In the genomic region with DNA sequence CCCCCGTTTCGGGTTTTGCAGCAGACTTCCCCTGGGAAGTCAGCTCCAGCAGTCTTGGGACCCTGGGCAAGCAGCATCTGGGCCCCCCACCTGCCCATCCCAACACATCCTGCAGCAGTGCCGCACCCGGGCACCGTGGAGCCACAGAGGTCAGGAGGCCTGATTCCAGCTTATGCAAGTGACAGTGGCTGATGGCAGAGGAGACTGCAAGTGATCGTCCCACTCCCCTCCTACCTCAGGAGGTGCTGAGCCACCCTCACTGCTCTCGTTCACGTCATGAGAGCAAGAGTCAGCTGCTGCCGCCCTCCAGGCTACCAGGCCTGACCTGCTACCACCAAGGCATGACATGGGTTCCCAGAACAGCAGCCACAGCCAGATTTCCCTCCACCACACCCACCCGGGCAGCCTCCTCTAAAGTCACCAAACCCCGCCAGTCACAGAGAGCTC, we compare ENCODE assay signal across 8 cellular contexts. TPM values are rescaled to one million over a fixed set of nuclear protein-coding genes. Genes with fewer than 3 reads are reported as not detected.
DNase-seq lines count a peak whose midpoint lies in the region; ATAC-seq and TF ChIP-seq lines count a peak whose summit lies in the region.

No MANE protein-coding gene starts in this region.

- H3K27ac Mint-ChIP-seq in activated naive CD4-positive, alpha-beta T cell treated with anti-CD3 and anti-CD28 coated beads, Interleukin-2, amount 50 U/mL, for 24 hours, result peak overlapping the region; percentile 46
- H3K27ac Mint-ChIP-seq in activated T-helper 2 cell treated with anti-CD3 and anti-CD28 coated beads, Interferon-gamma antibody, Interleukin-2, Interleukin-4, amounts not matched to agents 10 μg/mL and 5 μg/mL and 100 μg/mL, durations not matched to agents 14 hours and 24 hours and 36 hours, result peak overlapping the region; percentile 47
- peak overlapping the region; percentile 68 for H3K27ac Mint-ChIP-seq in mesothelial cell of epicardium

- H3K4me1 Mint-ChIP-seq in activated naive CD4-positive, alpha-beta T cell treated with anti-CD3 and anti-CD28 coated beads, Interleukin-2, amount 50 U/mL, for 24 hours, result peaks cover 45% of the 10 kb centered on the region
- peaks cover 25% of the 10 kb centered on the region for H3K4me1 Mint-ChIP-seq in activated T-helper 2 cell treated with anti-CD3 and anti-CD28 coated beads, Interferon-gamma antibody, Interleukin-2, Interleukin-4, amounts not matched to agents 10 μg/mL and 5 μg/mL and 100 μg/mL, durations not matched to agents 14 hours and 24 hours and 36 hours (ENCODE audit: low read depth)
- peaks cover 12% of the 10 kb centered on the region for H3K4me1 Mint-ChIP-seq in mesothelial cell of epicardium

- no peak overlapping the region for H3K4me3 Mint-ChIP-seq in activated naive CD4-positive, alpha-beta T cell treated with anti-CD3 and anti-CD28 coated beads, Interleukin-2, amount 50 U/mL, for 24 hours
- no peak overlapping the region for H3K4me3 Mint-ChIP-seq in activated T-helper 2 cell treated with anti-CD3 and anti-CD28 coated beads, Interferon-gamma antibody, Interleukin-2, Interleukin-4, amounts not matched to agents 10 μg/mL and 5 μg/mL and 100 μg/mL, durations not matched to agents 14 hours and 24 hours and 36 hours (ENCODE audit: low read depth)
- H3K4me3 Mint-ChIP-seq in mesothelial cell of epicardium, result no peak overlapping the region

- H3K4me3 ChIP-seq in thymus (ENCODE audit: low read length) (no peak overlapping the region), thyroid gland (replicated peaks in 1 of 3) (no peak overlapping the region)

- no peaks in the 10 kb centered on the region for H3K4me1 ChIP-seq in thymus (ENCODE audit: control insufficient read depth, insufficient read depth, low read length)
- H3K4me1 ChIP-seq in thyroid gland, result peaks cover 17 to 18% of the 10 kb centered on the region in 2 donors

- no peaks in the 10 kb centered on the region for H3K27me3 Mint-ChIP-seq in activated naive CD4-positive, alpha-beta T cell treated with anti-CD3 and anti-CD28 coated beads, Interleukin-2, amount 50 U/mL, for 24 hours
- no peaks in the 10 kb centered on the region for H3K27me3 Mint-ChIP-seq in activated T-helper 2 cell treated with anti-CD3 and anti-CD28 coated beads, Interferon-gamma antibody, Interleukin-2, Interleukin-4, amounts not matched to agents 10 μg/mL and 5 μg/mL and 100 μg/mL, durations not matched to agents 14 hours and 24 hours and 36 hours (ENCODE audit: low read depth)
- no peaks in the 10 kb centered on the region for H3K27me3 Mint-ChIP-seq in mesothelial cell of epicardium (ENCODE audit: low read depth)

- TF ChIP-seq POLR2A in thyroid gland (IDR thresholded peaks at IDR 0.05), result no peak

- H3K27ac ChIP-seq in thymus (ENCODE audit: low read depth) (peak overlapping the region; percentile 15), thyroid gland (peak overlapping the region in 1 of 3 donors; percentile 21)

- H3K36me3 ChIP-seq in thymus (ENCODE audit: control insufficient read depth, insufficient read depth) (peaks cover 28% of the 10 kb centered on the region), thyroid gland (no peaks in the 10 kb centered on the region)

- WGBS in thymus, result 99% methylated on average over 11 of the region's 11 CpGs
- WGBS in thyroid gland, 2 donors, result 80 to 85% methylated on average over 10 to 11 of the region's 11 CpGs

- intact Hi-C loops in activated T-helper 2 cell treated with anti-CD3 and anti-CD28 coated beads, Interferon-gamma antibody, Interleukin-2, Interleukin-4, amounts not matched to agents 10 μg/mL and 5 μg/mL and 100 μg/mL, durations not matched to agents 14 hours and 24 hours and 36 hours (cut with micrococcal nuclease), result no loop called here
- intact Hi-C loops in thyroid gland (cut with DNase I), result no loop called here

- peaks cover 26% of the 10 kb centered on the region for H3K36me3 Mint-ChIP-seq in activated naive CD4-positive, alpha-beta T cell treated with anti-CD3 and anti-CD28 coated beads, Interleukin-2, amount 50 U/mL, for 24 hours
- H3K36me3 Mint-ChIP-seq in activated T-helper 2 cell treated with anti-CD3 and anti-CD28 coated beads, Interferon-gamma antibody, Interleukin-2, Interleukin-4, amounts not matched to agents 10 μg/mL and 5 μg/mL and 100 μg/mL, durations not matched to agents 14 hours and 24 hours and 36 hours (ENCODE audit: low read depth), result peaks cover 57% of the 10 kb centered on the region
- peaks cover 32% of the 10 kb centered on the region for H3K36me3 Mint-ChIP-seq in mesothelial cell of epicardium

- H3K27me3 ChIP-seq in thymus (ENCODE audit: control insufficient read depth, insufficient read depth), result no peaks in the 10 kb centered on the region
- no peaks in the 10 kb centered on the region for H3K27me3 ChIP-seq in thyroid gland

- ATAC-seq in HG03571 (IDR thresholded peaks at IDR 0.05; ENCODE audit: unreplicated experiment) (no peak), HG03159 (IDR thresholded peaks at IDR 0.05; ENCODE audit: unreplicated experiment) (no peak)

- no peaks in the 10 kb centered on the region for H3K9me3 Mint-ChIP-seq in activated naive CD4-positive, alpha-beta T cell treated with anti-CD3 and anti-CD28 coated beads, Interleukin-2, amount 50 U/mL, for 24 hours
- H3K9me3 Mint-ChIP-seq in activated T-helper 2 cell treated with anti-CD3 and anti-CD28 coated beads, Interferon-gamma antibody, Interleukin-2, Interleukin-4, amounts not matched to agents 10 μg/mL and 5 μg/mL and 100 μg/mL, durations not matched to agents 14 hours and 24 hours and 36 hours, result no peaks in the 10 kb centered on the region
- H3K9me3 Mint-ChIP-seq in mesothelial cell of epicardium, result no peaks in the 10 kb centered on the region

- TF ChIP-seq CTCF in mesothelial cell of epicardium (IDR thresholded peaks at IDR 0.05; ENCODE audit: unreplicated experiment), result no peak
- TF ChIP-seq CTCF in thyroid gland (IDR thresholded peaks at IDR 0.05), result no peak

- DNase-seq in activated naive CD4-positive, alpha-beta T cell treated with Interleukin-2 at 50 U/mL for 16 hours, result no peak
- DNase-seq in activated T-helper 2 cell treated with anti-CD3 and anti-CD28 coated beads, Interferon-gamma antibody, Interleukin-2, Interleukin-4, amounts not matched to agents 10 μg/mL and 5 μg/mL and 100 μg/mL, durations not matched to agents 14 hours and 24 hours and 36 hours (ENCODE audit: low spot score), result no peak
- DNase-seq in mesothelial cell of epicardium (ENCODE audit: low spot score in 2 of 2, unreplicated experiment in 2 of 2) (no peak), thyroid gland (no peak)

- H3K9me3 ChIP-seq in thymus (ENCODE audit: control insufficient read depth) (no peaks in the 10 kb centered on the region), thyroid gland (no peaks in the 10 kb centered on the region)

RNA-seq across cellular contexts. Expression of a gene that starts 18.2 kb away (rescaled TPM):
- total RNA-seq in activated T-helper 2 cell treated with anti-CD3 and anti-CD28 coated beads, Interferon-gamma antibody, Interleukin-2, Interleukin-4, amounts not matched to agents 10 μg/mL and 5 μg/mL and 100 μg/mL, durations not matched to agents 14 hours and 24 hours and 36 hours, result 73.4 and 79.8 TPM in 2 replicates
- total RNA-seq in mesothelial cell of epicardium (82.5 to 85.1 TPM (median 83.0 TPM) in 3 replicates), thyroid gland (100 to 1,000 TPM in 3 of 4 donors, 10 to 100 TPM in 1; 98.7 to 129 (median 119) TPM)
- 190 TPM for polyA plus RNA-seq in thymus
